Comparison of ENCODE assay signal across 26 cellular contexts in the genomic region with DNA sequence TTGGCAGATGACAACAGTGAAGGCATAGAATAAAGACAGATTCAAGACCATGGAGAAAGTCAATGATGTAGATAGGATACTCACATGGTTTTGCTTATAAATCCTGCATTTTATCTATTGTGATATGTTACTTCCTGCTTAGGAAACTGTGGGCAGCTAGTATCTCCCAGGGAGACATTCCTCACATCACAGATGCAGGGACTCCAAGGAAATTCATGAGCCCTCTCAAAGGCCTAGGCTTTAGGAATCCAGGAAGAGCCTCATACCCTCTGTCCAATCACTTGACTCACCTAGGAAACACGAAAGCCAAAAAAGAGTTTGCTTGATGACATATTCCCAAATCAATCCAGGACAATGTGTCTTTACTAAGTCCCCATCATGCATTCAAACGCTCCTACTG.
"Had no signal": no experiment of that assay in that cellular context is flagged by ENCODE, and none has a peak within 500 bp of the region (broad histone marks: within the 10 kb centered on the region; RNA-seq: fewer than 3 reads in every experiment).

No MANE protein-coding gene starts in this region.

- DNase-seq: colonic mucosa; cortex of kidney; effector CD4-positive, alpha-beta T cell; effector memory CD4-positive, alpha-beta T cell; erythroblast; esophagus squamous epithelium; foreskin fibroblast; foreskin melanocyte; gastrocnemius medialis; glutamatergic neuron; head of caudate nucleus; heart right ventricle; hypothalamus; kidney; kidney glomerular epithelial cell; left cardiac atrium; left lung; left ventricle myocardium superior; lower lobe of right lung; mesenchymal stem cell; midbrain; naive thymus-derived CD4-positive, alpha-beta T cell; natural killer cell had no signal

- H3K4me3 ChIP-seq: colonic mucosa, esophagus squamous epithelium, gastrocnemius medialis, heart right ventricle, hepatocyte, left lung, lower lobe of right lung had no signal

- H3K9me3 ChIP-seq: colonic mucosa, esophagus squamous epithelium, gastrocnemius medialis, heart right ventricle, left lung, lower lobe of right lung had no signal

- H3K36me3 ChIP-seq: colonic mucosa, esophagus squamous epithelium, gastrocnemius medialis, heart right ventricle, left lung, lower lobe of right lung had no signal

- H3K4me1 Mint-ChIP-seq: naive thymus-derived CD4-positive, alpha-beta T cell; natural killer cell had no signal

- H3K4me1 ChIP-seq: colonic mucosa, left lung, lower lobe of right lung had no signal

- H3K4me3 Mint-ChIP-seq: dendritic cell treated with granulocyte-macrophage colony-stimulating factor and Interleukin-4, amounts not matched to agents 40 ng/mL and 50 ng/mL, for 4 days; naive thymus-derived CD4-positive, alpha-beta T cell; natural killer cell had no signal

- H3K27me3 ChIP-seq: colonic mucosa, esophagus squamous epithelium, gastrocnemius medialis, hepatocyte, left lung had no signal

- H3K36me3 Mint-ChIP-seq: naive thymus-derived CD4-positive, alpha-beta T cell; natural killer cell had no signal

- H3K27me3 Mint-ChIP-seq: dendritic cell treated with granulocyte-macrophage colony-stimulating factor and Interleukin-4, amounts not matched to agents 40 ng/mL and 50 ng/mL, for 4 days had no signal

- H3K27ac ChIP-seq: colonic mucosa, epithelial cell of prostate, esophagus squamous epithelium, gastrocnemius medialis, heart right ventricle, hepatocyte, left lung, lower lobe of right lung had no signal

- H3K27ac Mint-ChIP-seq: dendritic cell treated with granulocyte-macrophage colony-stimulating factor and Interleukin-4, amounts not matched to agents 40 ng/mL and 50 ng/mL, for 4 days; naive thymus-derived CD4-positive, alpha-beta T cell; natural killer cell had no signal

- H3K9me3 Mint-ChIP-seq: dendritic cell treated with granulocyte-macrophage colony-stimulating factor and Interleukin-4, amounts not matched to agents 40 ng/mL and 50 ng/mL, for 4 days had no signal
